ENCODE assay signal across 12 cellular contexts in genomic region chr13:75091707-75092106, GRCh38.
"Had no signal": no experiment of that assay in that cellular context is flagged by ENCODE, and none has a peak within 500 bp of the region (broad histone marks: within the 10 kb centered on the region; RNA-seq: fewer than 3 reads in every experiment).

No MANE protein-coding gene starts in this region.

- FAIRE-seq: frontal cortex had no signal

- DNase-seq: activated CD4-positive, alpha-beta memory T cell treated with anti-CD3 and anti-CD28 coated beads, Interleukin-2, amount 10 ng/mL, durations not matched to agents 7 days and 5 days; activated CD4-positive, alpha-beta T cell treated with anti-CD3 and anti-CD28 coated beads for 36 hours; cortex of kidney; effector CD8-positive, alpha-beta T cell; left ventricle myocardium superior; mesenchymal stem cell; posterior cingulate gyrus; right lobe of liver; transverse colon had no signal

- H3K36me3 Mint-ChIP-seq: stimulated activated effector memory CD8-positive, alpha-beta T cell treated with anti-CD3 and anti-CD28 coated beads, Interleukin-12 subunit alpha, Interleukin-12 subunit beta, amount 100 ng/mL, for 72 hours had no signal

- H3K4me3 ChIP-seq: right lobe of liver, transverse colon had no signal

- H3K27me3 ChIP-seq: right lobe of liver, transverse colon had no signal

- H3K9me3 ChIP-seq: right lobe of liver, transverse colon had no signal

- H3K4me1 ChIP-seq: right lobe of liver, transverse colon had no signal

- H3K36me3 ChIP-seq: right lobe of liver, transverse colon had no signal

- H3K27ac Mint-ChIP-seq: activated CD4-positive, alpha-beta memory T cell treated with anti-CD3 and anti-CD28 coated beads, Interleukin-2, amount 10 ng/mL, durations not matched to agents 7 days and 5 days; activated CD4-positive, alpha-beta T cell treated with anti-CD3 and anti-CD28 coated beads for 36 hours; stimulated activated effector memory CD8-positive, alpha-beta T cell treated with anti-CD3 and anti-CD28 coated beads, Interleukin-12 subunit alpha, Interleukin-12 subunit beta, amount 100 ng/mL, for 72 hours had no signal

- H3K27me3 Mint-ChIP-seq: activated CD4-positive, alpha-beta memory T cell treated with anti-CD3 and anti-CD28 coated beads, Interleukin-2, amount 10 ng/mL, durations not matched to agents 7 days and 5 days had no signal

- H3K4me3 Mint-ChIP-seq: activated CD4-positive, alpha-beta memory T cell treated with anti-CD3 and anti-CD28 coated beads, Interleukin-2, amount 10 ng/mL, durations not matched to agents 7 days and 5 days; activated CD4-positive, alpha-beta T cell treated with anti-CD3 and anti-CD28 coated beads for 36 hours; central memory CD8-positive, alpha-beta T cell; stimulated activated effector memory CD8-positive, alpha-beta T cell treated with anti-CD3 and anti-CD28 coated beads, Interleukin-12 subunit alpha, Interleukin-12 subunit beta, amount 100 ng/mL, for 72 hours had no signal

- ATAC-seq: activated CD4-positive, alpha-beta T cell treated with anti-CD3 and anti-CD28 coated beads for 36 hours; left ventricle myocardium superior; right lobe of liver; stimulated activated effector memory CD8-positive, alpha-beta T cell treated with anti-CD3 and anti-CD28 coated beads, Interleukin-12 subunit alpha, Interleukin-12 subunit beta, amount 100 ng/mL, for 72 hours had no signal

- H3K27ac ChIP-seq: right lobe of liver, transverse colon had no signal

- H3K9me3 Mint-ChIP-seq: activated CD4-positive, alpha-beta memory T cell treated with anti-CD3 and anti-CD28 coated beads, Interleukin-2, amount 10 ng/mL, durations not matched to agents 7 days and 5 days; central memory CD8-positive, alpha-beta T cell; stimulated activated effector memory CD8-positive, alpha-beta T cell treated with anti-CD3 and anti-CD28 coated beads, Interleukin-12 subunit alpha, Interleukin-12 subunit beta, amount 100 ng/mL, for 72 hours had no signal

- H3K4me1 Mint-ChIP-seq: activated CD4-positive, alpha-beta memory T cell treated with anti-CD3 and anti-CD28 coated beads, Interleukin-2, amount 10 ng/mL, durations not matched to agents 7 days and 5 days; activated CD4-positive, alpha-beta T cell treated with anti-CD3 and anti-CD28 coated beads for 36 hours; stimulated activated effector memory CD8-positive, alpha-beta T cell treated with anti-CD3 and anti-CD28 coated beads, Interleukin-12 subunit alpha, Interleukin-12 subunit beta, amount 100 ng/mL, for 72 hours had no signal
